ENCODE assay signal across 8 cellular contexts in genomic region chr3:177201707-177202397, GRCh38. TPM values are rescaled to one million over a fixed set of nuclear protein-coding genes. Genes with fewer than 3 reads are reported as not detected.
DNase-seq lines count a peak whose midpoint lies in the region; ATAC-seq, FAIRE-seq and TF ChIP-seq lines count a peak whose summit lies in the region.

No MANE protein-coding gene starts in this region.

- no peak overlapping the region for H4K91ac ChIP-seq in mesenchymal stem cell (ENCODE audit: low read length)

- CTCF ChIA-PET in activated CD4-positive, alpha-beta T cell treated with anti-CD3 and anti-CD28 coated beads, Interleukin-2, amount 10 ng/mL, durations not matched to agents 7 days and 5 days (lab: Charles Lee), result interaction anchor here (0.6 to 1.6 kb wide), 2 partner anchors 19 to 281 kb away, joined by 4 read pairs; no protein-coding TSS in a partner anchor

- intact Hi-C loops in left cardiac atrium (cut with DNase I) (no loop called here), kidney (cut with DNase I) (loop anchor here (5.0 kb wide), 1 partner anchor 155 kb away; no protein-coding TSS in a partner anchor)

- peaks cover 60% of the 10 kb centered on the region for H3K4me1 Mint-ChIP-seq in activated CD4-positive, alpha-beta T cell treated with anti-CD3 and anti-CD28 coated beads, Interleukin-2, amount 10 ng/mL, durations not matched to agents 7 days and 5 days

- H3K4me3 ChIP-seq in right atrium auricular region (no peak overlapping the region), mesenchymal stem cell (ENCODE audit: insufficient read depth in 1 of 2, low read depth in 1 of 2, low read length in 2 of 2) (no peak overlapping the region), kidney (ENCODE audit: low read length in 2 of 2) (no peak overlapping the region)

- no peak overlapping the region for H3K18ac ChIP-seq in mesenchymal stem cell (ENCODE audit: low read depth in 1 of 2, low read length in 2 of 2)

- H3K9ac ChIP-seq in mesenchymal stem cell (ENCODE audit: low read length) (no peak overlapping the region), kidney (ENCODE audit: low read length in 2 of 2) (no peak overlapping the region)

- H3K4me1 ChIP-seq in right atrium auricular region (peaks cover 0 to 13% of the 10 kb centered on the region in 2 donors), mesenchymal stem cell (ENCODE audit: control insufficient read depth, insufficient read depth, low read depth, low read length) (peaks cover 4% of the 10 kb centered on the region), kidney (ENCODE audit: control insufficient read depth in 1 of 2, insufficient read depth in 1 of 2, low read depth in 1 of 2, low read length in 2 of 2) (peaks cover 5 to 8% of the 10 kb centered on the region in 2 donors)

- POLR2A ChIA-PET in activated CD4-positive, alpha-beta T cell treated with anti-CD3 and anti-CD28 coated beads, Interleukin-2, amount 10 ng/mL, durations not matched to agents 7 days and 5 days (lab: Charles Lee), result interaction anchor here (0.5 to 0.7 kb wide), 2 partner anchors 137 to 229 kb away, joined by 3 read pairs; no protein-coding TSS in a partner anchor

- H2BK12ac ChIP-seq in mesenchymal stem cell (ENCODE audit: low read length in 2 of 2), result peak overlapping the region in 1 of 2 experiments; percentile 11

- peak overlapping the region; percentile 72 for H3K4me3 Mint-ChIP-seq in activated CD4-positive, alpha-beta T cell treated with anti-CD3 and anti-CD28 coated beads, Interleukin-2, amount 10 ng/mL, durations not matched to agents 7 days and 5 days

- no peak overlapping the region for H2AK5ac ChIP-seq in mesenchymal stem cell (ENCODE audit: low read length, severe bottlenecking)

- no peak overlapping the region for H2AFZ ChIP-seq in mesenchymal stem cell (ENCODE audit: low read depth, low read length)

- H3K4me2 ChIP-seq in mesenchymal stem cell (ENCODE audit: low read length, poor library complexity, severe bottlenecking), result no peak overlapping the region

- TF ChIP-seq CTCF in right atrium auricular region (IDR thresholded peaks at IDR 0.05) (no peak), kidney (IDR thresholded peaks at IDR 0.05; ENCODE audit: borderline replicate concordance, extremely low read depth, insufficient read depth) (no peak)

- no peak overlapping the region for H3K27ac ChIP-seq in right atrium auricular region
- no peak overlapping the region for H3K27ac ChIP-seq in mesenchymal stem cell (ENCODE audit: low read length, poor library complexity, severe bottlenecking)
- H3K27ac ChIP-seq in kidney (ENCODE audit: low read depth in 2 of 2, low read length in 2 of 2), result no peak overlapping the region

- no peak overlapping the region for H3K23ac ChIP-seq in mesenchymal stem cell (ENCODE audit: low read length in 2 of 2)

- no peak overlapping the region for H3K4ac ChIP-seq in mesenchymal stem cell (ENCODE audit: low read depth in 1 of 2, low read length in 2 of 2)

- no peaks in the 10 kb centered on the region for H3K27me3 Mint-ChIP-seq in activated CD4-positive, alpha-beta T cell treated with anti-CD3 and anti-CD28 coated beads, Interleukin-2, amount 10 ng/mL, durations not matched to agents 7 days and 5 days

- peaks cover 9% of the 10 kb centered on the region for H3K36me3 Mint-ChIP-seq in activated CD4-positive, alpha-beta T cell treated with anti-CD3 and anti-CD28 coated beads, Interleukin-2, amount 10 ng/mL, durations not matched to agents 7 days and 5 days (ENCODE audit: low read depth)

- H3K9me3 Mint-ChIP-seq in activated CD4-positive, alpha-beta T cell treated with anti-CD3 and anti-CD28 coated beads, Interleukin-2, amount 10 ng/mL, durations not matched to agents 7 days and 5 days, result no peaks in the 10 kb centered on the region

- H3K27ac Mint-ChIP-seq in activated CD4-positive, alpha-beta T cell treated with anti-CD3 and anti-CD28 coated beads, Interleukin-2, amount 10 ng/mL, durations not matched to agents 7 days and 5 days, result peak overlapping the region; percentile 96

- H3K79me1 ChIP-seq in mesenchymal stem cell (replicated peaks; ENCODE audit: low read length, poor library complexity, severe bottlenecking), result no peaks in the 10 kb centered on the region

- no peaks in the 10 kb centered on the region for H3K36me3 ChIP-seq in right atrium auricular region
- H3K36me3 ChIP-seq in mesenchymal stem cell (ENCODE audit: control insufficient read depth in 1 of 2, insufficient read depth in 2 of 2, low read depth in 1 of 2, low read length in 2 of 2), result no peaks in the 10 kb centered on the region
- H3K36me3 ChIP-seq in kidney (ENCODE audit: control insufficient read depth in 1 of 2, insufficient read depth in 2 of 2, low read length in 2 of 2), result no peaks in the 10 kb centered on the region

- no peak overlapping the region for H2BK5ac ChIP-seq in mesenchymal stem cell (ENCODE audit: low read depth, low read length, poor library complexity, severe bottlenecking)

- no peak overlapping the region for H4K8ac ChIP-seq in mesenchymal stem cell (ENCODE audit: low read length)

- 93% methylated on average over 7 of the region's 8 CpGs for WGBS in mesenchymal stem cell

- no peak overlapping the region for H3K14ac ChIP-seq in mesenchymal stem cell (ENCODE audit: low read length in 2 of 2)

- DNase-seq in right atrium auricular region (ENCODE audit: low spot score), result peak; percentile 50
- no peak for DNase-seq in left cardiac atrium
- DNase-seq in activated CD4-positive, alpha-beta T cell treated with anti-CD3 and anti-CD28 coated beads, Interleukin-2, amount 10 ng/mL, durations not matched to agents 7 days and 5 days, result peak; percentile 76
- DNase-seq in mesenchymal stem cell, result peak; percentile 32
- DNase-seq in kidney, result no peak
- DNase-seq in midbrain (lab: John Stamatoyannopoulos, UW), result no peak
- DNase-seq in DMS53 treated with DMSO at 0.1 percent for 48 hours (lab: John Stamatoyannopoulos, UW; ENCODE audit: unreplicated experiment), result no peak

- no peak for ATAC-seq in left cardiac atrium
- peak; percentile 61 for ATAC-seq in HG03521 (IDR thresholded peaks at IDR 0.05; ENCODE audit: unreplicated experiment)

- H3K9me3 ChIP-seq in right atrium auricular region (no peaks in the 10 kb centered on the region), mesenchymal stem cell (ENCODE audit: control insufficient read depth, low read length) (no peaks in the 10 kb centered on the region), kidney (ENCODE audit: control insufficient read depth in 1 of 2, low read length in 2 of 2) (no peaks in the 10 kb centered on the region)

- H2BK15ac ChIP-seq in mesenchymal stem cell (ENCODE audit: low read depth, poor library complexity, severe bottlenecking), result no peak overlapping the region

- H3K27me3 ChIP-seq in right atrium auricular region (no peaks in the 10 kb centered on the region), mesenchymal stem cell (ENCODE audit: control insufficient read depth in 1 of 2, insufficient read depth in 1 of 2, low read length in 2 of 2) (no peaks in the 10 kb centered on the region)

- no peak overlapping the region for H2BK120ac ChIP-seq in mesenchymal stem cell (ENCODE audit: low read depth, low read length)

- FAIRE-seq in kidney (lab: Jason Lieb, UNC), result no peak

RNA-seq across cellular contexts. Expression of gene TBL1XR1, which starts 4.6 kb away (rescaled TPM):
- total RNA-seq in right atrium auricular region, result 10 to 100 TPM; 68.2 to 79.9 TPM
- total RNA-seq in left cardiac atrium, result 100 to 1,000 TPM; 118 to 125 TPM
- 100 to 1,000 TPM; 167 to 169 TPM for total RNA-seq in activated CD4-positive, alpha-beta T cell treated with anti-CD3 and anti-CD28 coated beads, Interleukin-2, amount 10 ng/mL, durations not matched to agents 7 days and 5 days
- 26.7 TPM for polyA plus RNA-seq in mesenchymal stem cell (2013, experiment 1 of 2)
- 27.8 TPM for polyA plus RNA-seq in mesenchymal stem cell (2013, experiment 2 of 2)
- 205 TPM for total RNA-seq in kidney
- 31.3 TPM for polyA plus RNA-seq in kidney (ENCODE audit: insufficient read depth, low read depth, low replicate concordance)

Comparison
In these comparisons a context has a peak if more than half of its experiments do, and no peak if none do; other contexts are left out.
1. DNase-seq: peak in right atrium auricular region (single experiment), activated CD4-positive, alpha-beta T cell treated with anti-CD3 and anti-CD28 coated beads, Interleukin-2, amount 10 ng/mL, durations not matched to agents 7 days and 5 days (single experiment) and mesenchymal stem cell (single experiment); none in left cardiac atrium (single experiment), kidney (single experiment), midbrain (single experiment) and DMS53 treated with DMSO at 0.1 percent for 48 hours (single experiment).